In genomic region chr2:111117666-111118454, GRCh38 we compare ENCODE assay signal across 8 cellular contexts. TPM values are rescaled to one million over a fixed set of nuclear protein-coding genes. Genes with fewer than 3 reads are reported as not detected.
DNase-seq lines count a peak whose midpoint lies in the region; ATAC-seq, FAIRE-seq and TF ChIP-seq lines count a peak whose summit lies in the region.

No MANE protein-coding gene starts in this region.

- peak overlapping the region; percentile 27 for H2AFZ ChIP-seq in osteoblast (ENCODE audit: low read length)

- H3K27ac ChIP-seq in osteoblast (ENCODE audit: low read depth, low read length): no peak overlapping the region

- H3K9me3 ChIP-seq in osteoblast (ENCODE audit: low read depth, low read length): no peaks in the 10 kb centered on the region

- no peak for FAIRE-seq in frontal cortex (lab: Jason Lieb, UNC)

- peak overlapping the region; percentile 41 to 96 (median 90) for H3K27ac Mint-ChIP-seq in IgD-negative memory B cell

- peak overlapping the region; percentile 48 for H3K4me3 ChIP-seq in AG09309 (ENCODE audit: control insufficient read depth, low read depth, low read length)
- H3K4me3 ChIP-seq in osteoblast (ENCODE audit: insufficient read depth, low read length): peak overlapping the region; percentile 62

- no peak for TF ChIP-seq CTCF in AG09309 (IDR thresholded peaks at IDR 0.05; ENCODE audit: control insufficient read depth, insufficient read depth, low read depth, low read length, missing control alignments)
- TF ChIP-seq CTCF in osteoblast (IDR thresholded peaks at IDR 0.05; ENCODE audit: extremely low read depth, low read depth, low read length): no peak

- no peaks in the 10 kb centered on the region for H3K36me3 ChIP-seq in osteoblast (ENCODE audit: insufficient read depth, low read length)

- no peaks in the 10 kb centered on the region for H3K79me2 ChIP-seq in osteoblast (ENCODE audit: insufficient read depth, low read length)

- ATAC-seq in HG03520 (IDR thresholded peaks at IDR 0.05; ENCODE audit: unreplicated experiment) (no peak), GM21515 (IDR thresholded peaks at IDR 0.05; ENCODE audit: unreplicated experiment) (no peak)

- peaks cover 60% of the 10 kb centered on the region for H3K27me3 ChIP-seq in osteoblast (ENCODE audit: insufficient read depth, low read length)

- H4K20me1 ChIP-seq in osteoblast (ENCODE audit: insufficient read depth, low read length): no peaks in the 10 kb centered on the region

- no peaks in the 10 kb centered on the region for H3K36me3 Mint-ChIP-seq in IgD-negative memory B cell

- peaks cover 12% of the 10 kb centered on the region for H3K4me1 ChIP-seq in osteoblast (ENCODE audit: insufficient read depth, low read length)

- H3K9me3 Mint-ChIP-seq in IgD-negative memory B cell: no peaks in the 10 kb centered on the region

- peaks cover 20 to 35% (median 22%) of the 10 kb centered on the region in 3 donors for H3K4me1 Mint-ChIP-seq in IgD-negative memory B cell

- H3K27me3 Mint-ChIP-seq in IgD-negative memory B cell: peaks cover 39% of the 10 kb centered on the region

- H3K4me2 ChIP-seq in osteoblast (ENCODE audit: insufficient read depth, low read length): peak overlapping the region; percentile 88

- DNase-seq in AG09309 (ENCODE audit: low read depth) (peak; percentile 18), frontal cortex (ENCODE audit: low spot score in 2 of 2) (peak; percentile 30 to 39), osteoblast (ENCODE audit: insufficient read length, low spot score, missing footprints) (peak; percentile 86), pons (ENCODE audit: low spot score) (no peak)
- DNase-seq in activated T-cell treated with anti-CD3 and anti-CD28 coated beads, Interleukin-2, amount 50 U/mL, for 1 hour: peak; percentile 47

- H3K4me3 Mint-ChIP-seq in IgD-negative memory B cell: peak overlapping the region; percentile 88 to 98 (median 95)

RNA-seq across cellular contexts. Expression of gene BCL2L11, which starts 2.9 kb away (rescaled TPM):
- 22.3 TPM for polyA plus RNA-seq in IgD-negative memory B cell
- total RNA-seq in frontal cortex (4.5 TPM), osteoblast (8.0 and 11.5 TPM in 2 replicates)
